In the genomic region with DNA sequence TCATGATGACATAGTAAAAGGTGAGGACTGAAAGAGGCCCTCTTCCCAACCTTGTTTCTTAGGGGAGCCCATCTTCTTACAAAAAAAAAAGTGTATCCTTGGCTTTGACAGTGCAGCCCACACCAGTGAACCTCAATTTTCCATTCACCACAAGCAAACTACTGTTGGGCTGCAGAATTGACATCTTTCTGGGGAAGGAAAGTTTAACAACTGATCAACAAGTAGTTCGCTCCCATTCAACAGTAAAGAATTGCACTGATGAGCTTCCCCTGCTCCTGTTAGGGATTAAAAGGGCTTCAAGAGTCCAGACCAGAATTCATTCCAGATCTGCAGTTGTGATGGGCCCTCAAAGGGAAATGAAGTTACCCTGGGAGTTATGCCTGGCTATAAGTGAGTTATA, we compare ENCODE assay signal across 9 cellular contexts. TPM values are rescaled to one million over a fixed set of nuclear protein-coding genes. Genes with fewer than 3 reads are reported as not detected.
"Had no signal": no experiment of that assay in that cellular context is flagged by ENCODE, and none has a peak within 500 bp of the region (broad histone marks: within the 10 kb centered on the region; RNA-seq: fewer than 3 reads in every experiment).

No MANE protein-coding gene starts in this region.

- H3K27ac ChIP-seq: HL-60, KMS-11 had no signal

- DNase-seq: IMR-90, KBM-7, KG1 had no signal

- H3K4me1 Mint-ChIP-seq: IgD-negative memory B cell had no signal

- H3K4me3 Mint-ChIP-seq: IgD-negative memory B cell had no signal

- H3K27ac Mint-ChIP-seq: IgD-negative memory B cell had no signal

- H3K4me3 ChIP-seq: K562 had no signal

- ATAC-seq: HepG2, K562 had no signal

RNA-seq across cellular contexts. Expression of gene CLIC5, which starts 13.9 kb away (rescaled TPM):
- total RNA-seq: HepG2, HT1080, IMR-90 had no signal
